In the genomic region with DNA sequence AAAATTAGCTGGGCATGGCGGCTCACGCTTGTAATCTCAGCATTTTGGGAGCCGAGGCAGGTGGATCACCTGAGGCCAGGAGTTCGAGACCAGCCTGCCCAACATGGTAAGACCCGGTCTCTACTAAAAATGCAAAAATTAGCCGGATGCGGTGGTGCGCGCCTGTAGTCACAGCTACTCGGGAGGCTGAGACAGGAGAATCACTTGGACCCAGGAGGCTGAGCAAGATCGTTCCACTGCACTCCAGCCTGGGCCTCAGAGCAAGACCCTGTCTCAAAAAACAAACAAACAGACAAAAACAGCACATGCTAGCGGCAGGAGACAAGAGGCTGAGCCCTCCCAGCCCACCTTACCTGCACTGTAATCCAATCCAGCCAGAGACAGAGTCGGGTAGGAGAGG, we compare ENCODE assay signal across 10 cellular contexts. TPM values are rescaled to one million over a fixed set of nuclear protein-coding genes. Genes with fewer than 3 reads are reported as not detected.
DNase-seq lines count a peak whose midpoint lies in the region; ATAC-seq and TF ChIP-seq lines count a peak whose summit lies in the region.
"Had no signal": no experiment of that assay in that cellular context is flagged by ENCODE, and none has a peak within 500 bp of the region (broad histone marks: within the 10 kb centered on the region; RNA-seq: fewer than 3 reads in every experiment).

No MANE protein-coding gene starts in this region.

- H3K9me3 ChIP-seq in AG04450 (ENCODE audit: control insufficient read depth, insufficient read depth, low read length), result no peaks in the 10 kb centered on the region
- H3K9me3 ChIP-seq in HUES64 (ENCODE audit: insufficient read depth, low read depth, low read length), result no peaks in the 10 kb centered on the region
- no peaks in the 10 kb centered on the region for H3K9me3 ChIP-seq in muscle layer of duodenum (ENCODE audit: control insufficient read depth in 1 of 2, low read length in 2 of 2)
- no peaks in the 10 kb centered on the region for H3K9me3 ChIP-seq in sigmoid colon

- H3K36me3 Mint-ChIP-seq in MCF 10A (ENCODE audit: insufficient read depth, unreplicated experiment), result no peaks in the 10 kb centered on the region

- H3K4me3 Mint-ChIP-seq in MCF 10A (ENCODE audit: unreplicated experiment), result peak overlapping the region; percentile 84

- TF ChIP-seq CTCF in AG04450 (IDR thresholded peaks at IDR 0.05; ENCODE audit: low read depth, low read length) (no peak), MCF 10A (IDR thresholded peaks at IDR 0.05; ENCODE audit: unreplicated experiment) (no peak), sigmoid colon (IDR thresholded peaks at IDR 0.05) (no peak)

- no peaks in the 10 kb centered on the region for H3K27me3 Mint-ChIP-seq in MCF 10A (ENCODE audit: insufficient read depth, unreplicated experiment)

- H3K27me3 ChIP-seq in AG04450 (ENCODE audit: control insufficient read depth, insufficient read depth, low read length), result no peaks in the 10 kb centered on the region
- H3K27me3 ChIP-seq in HUES64 (ENCODE audit: insufficient read depth, low read length), result no peaks in the 10 kb centered on the region
- no peaks in the 10 kb centered on the region for H3K27me3 ChIP-seq in muscle layer of duodenum (ENCODE audit: low read depth, low read length)
- H3K27me3 ChIP-seq in sigmoid colon, result no peaks in the 10 kb centered on the region

- 89% methylated on average over 12 of the region's 13 CpGs for WGBS in HUES64
- 88 to 90% methylated on average over 13 of the region's 13 CpGs for WGBS in sigmoid colon, 2 donors

- no peak for TF ChIP-seq EP300 in sigmoid colon (IDR thresholded peaks at IDR 0.05)

- H3K9me3 Mint-ChIP-seq in MCF 10A (ENCODE audit: unreplicated experiment), result no peaks in the 10 kb centered on the region

- POLR2A ChIA-PET in AG04450 (lab: Yijun Ruan, JAX) (no interaction called here), MCF 10A (lab: Yijun Ruan, JAX) (interaction anchor here (0.9 to 2.3 kb wide), 5 partner anchors 10 to 189 kb away, joined by 3 to 9 read pairs (median 7); partner anchors contain the start of gene PTPA)

- no peak overlapping the region for H3K27ac Mint-ChIP-seq in MCF 10A (ENCODE audit: low read depth, unreplicated experiment)

- BruUV-seq in MCF 10A (replicated peaks; lab: Mats Ljungman, UMichigan), result no TSS peak

- H3K27ac ChIP-seq in AG04450 (ENCODE audit: low read depth, low read length) (no peak overlapping the region), HUES64 (ENCODE audit: low read depth, low read length) (no peak overlapping the region), muscle layer of duodenum (ENCODE audit: low read length) (no peak overlapping the region), sigmoid colon (no peak overlapping the region)

- peaks cover under 1% of the 10 kb centered on the region; the same call in 1 of the 2 replicates for H3K36me3 ChIP-seq in HUES64 (ENCODE audit: insufficient read depth, low read length)
- H3K36me3 ChIP-seq in muscle layer of duodenum (ENCODE audit: control insufficient read depth in 1 of 2, insufficient read depth in 2 of 2, low read length in 2 of 2), result peaks cover 0 to 1% of the 10 kb centered on the region in 2 donors
- H3K36me3 ChIP-seq in sigmoid colon, result peaks cover 0 to 4% (median under 1%) of the 10 kb centered on the region in 4 donors

- peaks cover 10% of the 10 kb centered on the region for H3K4me1 Mint-ChIP-seq in MCF 10A (ENCODE audit: insufficient read depth, unreplicated experiment)

- no peak for ATAC-seq in HG02885 (IDR thresholded peaks at IDR 0.05; ENCODE audit: poor library complexity, unreplicated experiment)

- peaks cover 6% of the 10 kb centered on the region; the same call in 1 of the 2 replicates for H3K4me1 ChIP-seq in HUES64 (ENCODE audit: insufficient read depth, low read length)
- H3K4me1 ChIP-seq in muscle layer of duodenum (ENCODE audit: control insufficient read depth in 1 of 2, insufficient read depth in 2 of 2, low read length in 2 of 2), result peaks cover 5 to 21% of the 10 kb centered on the region in 2 donors
- H3K4me1 ChIP-seq in sigmoid colon, result peaks cover 0 to 23% (median 17%) of the 10 kb centered on the region in 4 donors

- H3K9ac ChIP-seq in HUES64 (ENCODE audit: low read depth, low read length), result peak overlapping the region; percentile 53; the same call in 1 of the 2 replicates

- DNase-seq in AG04450 (ENCODE audit: low read depth, low spot score) (no peak), MCF 10A (ENCODE audit: unreplicated experiment) (no peak), sigmoid colon (no peak), DMS153 (lab: John Stamatoyannopoulos, UW) (no peak), NCI-H1417 treated with DMSO at 0.1 percent for 48 hours (lab: John Stamatoyannopoulos, UW) (no peak)
- DNase-seq: activated CD4-positive, alpha-beta T cell treated with anti-CD3 and anti-CD28 coated beads, Interleukin-2, amount 50 U/mL, for 1 hour; NCI-H2029 treated with DMSO at 0.1 percent for 48 hours had no signal

- H3K4me3 ChIP-seq in AG04450 (ENCODE audit: low read depth, low read length) (peak overlapping the region; percentile 86), HUES64 (ENCODE audit: low read length) (peak overlapping the region; percentile 82), muscle layer of duodenum (ENCODE audit: low read depth in 1 of 2, low read length in 2 of 2) (peak overlapping the region; percentile 84 to 92), sigmoid colon (peak overlapping the region in 2 of 4 donors; percentile 82 to 85)

- no peak for TF ChIP-seq POLR2A in sigmoid colon (IDR thresholded peaks at IDR 0.05)

- intact Hi-C loops in MCF 10A (cut with micrococcal nuclease) (no loop called here), sigmoid colon (cut with DNase I) (loop anchor here (5.0 kb wide), 1 partner anchor 43 kb away; the partner anchor contains the start of gene MIGA2)

- CTCF ChIA-PET in AG04450 (lab: Charles Lee) (interaction anchor here (0.8 kb wide), 1 partner anchor 52 kb away, joined by 3 read pairs; the partner anchor contains the start of gene SH3GLB2), MCF 10A (lab: Yijun Ruan, JAX) (interaction anchor here (0.6 kb wide), 2 partner anchors 9 to 1027 kb away, joined by 3 read pairs; no protein-coding TSS in a partner anchor)

RNA-seq across cellular contexts. Expression of gene DOLPP1, which starts 1.1 kb away (rescaled TPM):
- polyA plus RNA-seq in AG04450 (2011; rRNA removed) (11.9 and 13.2 TPM in 2 replicates), sigmoid colon (10 to 100 TPM in 1 of 3 donors, 1 to 10 TPM in 2; 9.0 to 39.4 (median 9.7) TPM)
- 10.4 and 13.0 TPM in 2 replicates for polyA minus RNA-seq in AG04450 (2011; rRNA and poly(A)+ RNA removed)
- 24.7 TPM for polyA plus RNA-seq in HUES64 (2013, experiment 1 of 2)
- polyA plus RNA-seq in HUES64 (2013, experiment 2 of 2), result 21.9 TPM
- total RNA-seq in MCF 10A (2022) (16.3 and 18.5 TPM in 2 replicates), sigmoid colon (1 to 10 TPM; 2.3 to 4.3 (median 3.4) TPM)

RNA-seq across cellular contexts. Expression of gene CRAT, which starts 30.8 kb away (rescaled TPM):
- polyA plus RNA-seq in AG04450 (2011; rRNA removed) (24.3 and 29.3 TPM in 2 replicates), sigmoid colon (10 to 100 TPM; 49.8 to 66.8 (median 58.3) TPM)
- polyA minus RNA-seq in AG04450 (2011; rRNA and poly(A)+ RNA removed), result 24.9 and 35.0 TPM in 2 replicates
- polyA plus RNA-seq in HUES64 (2013, experiment 1 of 2), result 8.1 TPM
- 10.7 TPM for polyA plus RNA-seq in HUES64 (2013, experiment 2 of 2)
- total RNA-seq in MCF 10A (2022) (14.5 and 17.0 TPM in 2 replicates), sigmoid colon (10 to 100 TPM; 49.6 to 58.8 (median 52.7) TPM)

RNA-seq across cellular contexts. Expression of gene PTPA, which starts 31.4 kb away (rescaled TPM):
- polyA plus RNA-seq in AG04450 (2011; rRNA removed) (140 and 159 TPM in 2 replicates), sigmoid colon (100 to 1,000 TPM in 1 of 3 donors, 10 to 100 TPM in 2; 67.3 to 141 (median 88.3) TPM)
- polyA minus RNA-seq in AG04450 (2011; rRNA and poly(A)+ RNA removed), result 141 and 154 TPM in 2 replicates
- 114 TPM for polyA plus RNA-seq in HUES64 (2013, experiment 1 of 2)
- 121 TPM for polyA plus RNA-seq in HUES64 (2013, experiment 2 of 2)
- total RNA-seq in MCF 10A (2022) (90.8 and 91.8 TPM in 2 replicates), sigmoid colon (10 to 100 TPM; 50.2 to 79.5 (median 77.4) TPM)

RNA-seq across cellular contexts. Expression of gene MIGA2, which starts 43.4 kb away (rescaled TPM):
- polyA plus RNA-seq in AG04450 (2011; rRNA removed) (10.6 and 13.1 TPM in 2 replicates), sigmoid colon (10 to 100 TPM in 1 of 3 donors, 1 to 10 TPM in 2; 8.4 to 44.3 (median 9.9) TPM)
- 8.5 and 9.8 TPM in 2 replicates for polyA minus RNA-seq in AG04450 (2011; rRNA and poly(A)+ RNA removed)
- polyA plus RNA-seq in HUES64 (2013, experiment 1 of 2), result 13.5 TPM
- 11.2 TPM for polyA plus RNA-seq in HUES64 (2013, experiment 2 of 2)
- total RNA-seq in MCF 10A (2022) (28.6 and 28.7 TPM in 2 replicates), sigmoid colon (10 to 100 TPM; 18.1 to 30.5 (median 25.1) TPM)

RNA-seq across cellular contexts. Expression of gene SH3GLB2, which starts 51.7 kb away (rescaled TPM):
- polyA plus RNA-seq in AG04450 (2011; rRNA removed), result 29.3 and 39.1 TPM in 2 replicates
- polyA minus RNA-seq in AG04450 (2011; rRNA and poly(A)+ RNA removed), result 20.2 and 38.4 TPM in 2 replicates
- polyA plus RNA-seq in HUES64 (2013, experiment 1 of 2), result 42.2 TPM
- 38.4 TPM for polyA plus RNA-seq in HUES64 (2013, experiment 2 of 2)
- 51.7 and 58.3 TPM in 2 replicates for total RNA-seq in MCF 10A (2022)
- total RNA-seq in sigmoid colon, result 10 to 100 TPM; 66.7 to 78.3 (median 72.9) TPM
- polyA plus RNA-seq in sigmoid colon, result 100 to 1,000 TPM in 1 of 3 donors, 10 to 100 TPM in 2; 49.7 to 143 (median 62.5) TPM
